Comparison of ENCODE assay signal across 8 cellular contexts in genomic region chr3:130539005-130539404, GRCh38. TPM values are rescaled to one million over a fixed set of nuclear protein-coding genes. Genes with fewer than 3 reads are reported as not detected.
DNase-seq lines count a peak whose midpoint lies in the region; ATAC-seq, FAIRE-seq and TF ChIP-seq lines count a peak whose summit lies in the region.

No MANE protein-coding gene starts in this region.

- H3K4me3 Mint-ChIP-seq in progenitor cell of endocrine pancreas (ENCODE audit: low read depth) = no peak overlapping the region

- H3K4me3 ChIP-seq in LNCaP clone FGC (ENCODE audit: low read depth, low read length) = no peak overlapping the region

- TF ChIP-seq CTCF in C4-2B (conservative IDR thresholded peaks at IDR 0.05) (peak; percentile 61), LNCaP clone FGC (IDR thresholded peaks at IDR 0.05; ENCODE audit: control insufficient read depth, extremely low read depth, insufficient read depth) (peak; percentile 52), progenitor cell of endocrine pancreas (IDR thresholded peaks at IDR 0.05; ENCODE audit: unreplicated experiment) (peak; percentile 71)

- no peak for DNase-seq in LNCaP clone FGC (ENCODE audit: low read depth)
- DNase-seq in UCSD-AML1 (lab: John Stamatoyannopoulos, UW; ENCODE audit: unreplicated experiment) = peak; percentile 42
- peak; percentile 39 for DNase-seq in fibroblast of gingiva (ENCODE audit: low read depth)
- DNase-seq in progenitor cell of endocrine pancreas (ENCODE audit: low spot score, unreplicated experiment) = no peak
- DNase-seq in 8988T = no peak
- DNase-seq in RCC 7860 (ENCODE audit: low spot score) = no peak

- H3K9me3 Mint-ChIP-seq in progenitor cell of endocrine pancreas (ENCODE audit: low read depth) = no peaks in the 10 kb centered on the region

- peak overlapping the region; percentile 46 for H3K27ac Mint-ChIP-seq in progenitor cell of endocrine pancreas

- H3K27ac ChIP-seq in C4-2B = no peak overlapping the region

- peak; percentile 70 for ATAC-seq in GM18861 (IDR thresholded peaks at IDR 0.05; ENCODE audit: unreplicated experiment)

- peaks cover 13% of the 10 kb centered on the region for H3K4me1 Mint-ChIP-seq in progenitor cell of endocrine pancreas (ENCODE audit: low read depth)

- no peaks in the 10 kb centered on the region for H3K36me3 Mint-ChIP-seq in progenitor cell of endocrine pancreas (ENCODE audit: insufficient read depth)

- FAIRE-seq in RCC 7860 (lab: Jason Lieb, UNC) = no peak

- H3K27me3 Mint-ChIP-seq in progenitor cell of endocrine pancreas = no peaks in the 10 kb centered on the region

RNA-seq across cellular contexts. Expression of gene COL6A6, which starts 22.0 kb away (rescaled TPM):
- 0.12 and 0.13 TPM in 2 replicates for total RNA-seq in progenitor cell of endocrine pancreas

Comparison
In these comparisons a context has a peak if more than half of its experiments do, and no peak if none do; other contexts are left out.
1. DNase-seq: peak in UCSD-AML1 (single experiment) and fibroblast of gingiva (single experiment); none in LNCaP clone FGC (single experiment), progenitor cell of endocrine pancreas (single experiment), 8988T (single experiment) and RCC 7860 (single experiment).
2. Peak in every context shown above with its lines, with median percentiles within 50 percentile points of each other: CTCF ChIP-seq.